ENCODE assay signal across 1 cellular context in the genomic region with DNA sequence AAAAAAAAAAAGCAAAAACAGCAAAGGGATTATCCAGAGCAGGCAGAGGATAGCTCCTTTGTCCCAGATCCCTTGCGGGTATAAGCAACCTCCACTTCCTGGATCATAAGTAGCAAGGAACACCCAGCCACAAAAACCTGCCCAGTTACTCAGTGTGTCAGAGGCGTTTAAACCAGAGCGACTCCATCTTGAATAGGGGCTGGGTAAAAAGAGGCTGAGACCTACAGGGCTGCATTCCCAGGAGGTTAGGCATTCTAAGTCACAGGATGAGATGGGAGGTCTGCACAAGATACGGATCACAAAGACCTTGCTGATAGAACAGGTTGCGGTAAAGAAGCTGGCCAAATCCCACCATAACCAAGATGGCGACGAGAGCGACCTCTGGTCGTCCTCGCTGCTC.
TF ChIP-seq lines count a peak whose summit lies in the region.

No MANE protein-coding gene starts in this region.

TF ChIP-seq in GM23338, 12 proteins besides CTCF, POLR2A, EP300 and RAD21 (continued from another document):
- TF ChIP-seq, protein P1, sequence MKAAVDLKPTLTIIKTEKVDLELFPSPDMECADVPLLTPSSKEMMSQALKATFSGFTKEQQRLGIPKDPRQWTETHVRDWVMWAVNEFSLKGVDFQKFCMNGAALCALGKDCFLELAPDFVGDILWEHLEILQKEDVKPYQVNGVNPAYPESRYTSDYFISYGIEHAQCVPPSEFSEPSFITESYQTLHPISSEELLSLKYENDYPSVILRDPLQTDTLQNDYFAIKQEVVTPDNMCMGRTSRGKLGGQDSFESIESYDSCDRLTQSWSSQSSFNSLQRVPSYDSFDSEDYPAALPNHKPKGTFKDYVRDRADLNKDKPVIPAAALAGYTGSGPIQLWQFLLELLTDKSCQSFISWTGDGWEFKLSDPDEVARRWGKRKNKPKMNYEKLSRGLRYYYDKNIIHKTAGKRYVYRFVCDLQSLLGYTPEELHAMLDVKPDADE (IDR thresholded peaks at IDR 0.05), result no peak
- TF ChIP-seq POLR2AphosphoS5 (IDR thresholded peaks at IDR 0.05; ENCODE audit: low read depth), result no peak
